ENCODE assay signal across 12 cellular contexts in genomic region chr7:130881091-130881798, GRCh38.
DNase-seq lines count a peak whose midpoint lies in the region; ATAC-seq, FAIRE-seq and TF ChIP-seq lines count a peak whose summit lies in the region.
"Had no signal": no experiment of that assay in that cellular context is flagged by ENCODE, and none has a peak within 500 bp of the region (broad histone marks: within the 10 kb centered on the region; RNA-seq: fewer than 3 reads in every experiment).

No MANE protein-coding gene starts in this region.

- H3K4me3 Mint-ChIP-seq in CD8-positive, alpha-beta T cell, result no peak overlapping the region

- TF ChIP-seq CTCF in CD8-positive, alpha-beta T cell (IDR thresholded peaks at IDR 0.05), result no peak
- no peak for TF ChIP-seq CTCF in Panc1 (IDR thresholded peaks at IDR 0.05)
- no peak for TF ChIP-seq CTCF in endothelial cell of umbilical vein (IDR thresholded peaks at IDR 0.05; ENCODE audit: extremely low read depth in 1 of 2, insufficient read depth in 1 of 2, low read depth in 1 of 2, low read length in 2 of 2)

- CTCF ChIA-PET in CD8-positive, alpha-beta T cell (lab: Charles Lee), result interaction anchor here (0.7 to 2.6 kb wide), 5 partner anchors 8 to 159 kb away, joined by 3 to 7 read pairs (median 4); no protein-coding TSS in a partner anchor
- CTCF ChIA-PET in Panc1 (lab: Charles Lee) (interaction anchor here (0.6 kb wide), 1 partner anchor 16 kb away, joined by 3 read pairs; no protein-coding TSS in a partner anchor), endothelial cell of umbilical vein (lab: Charles Lee) (interaction anchor here (1.4 to 2.3 kb wide), 2 partner anchors 15 to 159 kb away, joined by 5 to 9 read pairs; no protein-coding TSS in a partner anchor)

- TF ChIP-seq POLR2A in endothelial cell of umbilical vein (IDR thresholded peaks at IDR 0.05; ENCODE audit: low read depth, low read length) (peak; percentile 48), erythroblast (IDR thresholded peaks at IDR 0.05; ENCODE audit: low read length) (no peak)

- no peak for ATAC-seq in CD8-positive, alpha-beta T cell
- ATAC-seq in Panc1, result no peak
- no peak for ATAC-seq in HG03280 (IDR thresholded peaks at IDR 0.05; ENCODE audit: unreplicated experiment)
- no peak for ATAC-seq in GM18511 (IDR thresholded peaks at IDR 0.05; ENCODE audit: unreplicated experiment)

- peaks cover 46% of the 10 kb centered on the region for H3K4me1 Mint-ChIP-seq in CD8-positive, alpha-beta T cell (ENCODE audit: low read depth)

- H4K20me1 ChIP-seq in endothelial cell of umbilical vein (replicated peaks; ENCODE audit: control insufficient read depth, extremely low read depth, insufficient read depth, low read length), result peaks cover 7% of the 10 kb centered on the region

- FAIRE-seq in endothelial cell of umbilical vein (lab: Jason Lieb, UNC), result no peak

- no peaks in the 10 kb centered on the region for H3K9me3 Mint-ChIP-seq in CD8-positive, alpha-beta T cell

- POLR2A ChIA-PET in CD8-positive, alpha-beta T cell (lab: Charles Lee), result interaction anchor here (0.6 kb wide), 1 partner anchor 541 kb away, joined by 3 read pairs; no protein-coding TSS in a partner anchor
- POLR2A ChIA-PET in Panc1 (lab: Charles Lee), result interaction anchor here (1.0 kb wide), 1 partner anchor 128 kb away, joined by 3 read pairs; no protein-coding TSS in a partner anchor
- POLR2A ChIA-PET in endothelial cell of umbilical vein (lab: Charles Lee), result no interaction called here

- H3K4me2 ChIP-seq in endothelial cell of umbilical vein (ENCODE audit: insufficient read depth, low read length), result no peak overlapping the region

- H3K27ac Mint-ChIP-seq in CD8-positive, alpha-beta T cell, result peak overlapping the region; percentile 2

- H3K36me3 ChIP-seq in CD8-positive, alpha-beta T cell (ENCODE audit: insufficient read depth, low read length), result peaks cover 54% of the 10 kb centered on the region
- H3K36me3 ChIP-seq in Panc1 (ENCODE audit: control insufficient read depth, insufficient read depth, low read length) (peaks cover 32% of the 10 kb centered on the region), endothelial cell of umbilical vein (ENCODE audit: control insufficient read depth in 2 of 2, extremely low read depth in 1 of 2, insufficient read depth in 2 of 2, low read length in 2 of 2) (peaks cover 19 to 60% of the 10 kb centered on the region in 2 experiments)

- in situ Hi-C loops in Panc1 (cut with HindIII; ENCODE audit: low pct_unique_long_range_greater_than_20kb, low sequenced_read_pairs), result no loop called here

- dilution Hi-C loops in endothelial cell of umbilical vein (cut with MboI; ENCODE audit: extremely low pct_ligation_motif_present, low sequenced_read_pairs), result no loop called here

- no peak overlapping the region for H3K27ac ChIP-seq in CD8-positive, alpha-beta T cell (ENCODE audit: low read depth, low read length)
- H3K27ac ChIP-seq in Panc1 (ENCODE audit: low read length), result peak overlapping the region; percentile 99
- no peak overlapping the region for H3K27ac ChIP-seq in endothelial cell of umbilical vein (ENCODE audit: insufficient read depth, low read depth, low read length)

- no peaks in the 10 kb centered on the region for H3K9me1 ChIP-seq in endothelial cell of umbilical vein (replicated peaks; ENCODE audit: control insufficient read depth, extremely low read depth, insufficient read depth, low read length)

- H3K9me3 ChIP-seq in CD8-positive, alpha-beta T cell (ENCODE audit: low read length), result no peaks in the 10 kb centered on the region
- H3K9me3 ChIP-seq in Panc1 (ENCODE audit: control insufficient read depth, insufficient read depth, low read depth, low read length), result no peaks in the 10 kb centered on the region
- no peaks in the 10 kb centered on the region for H3K9me3 ChIP-seq in endothelial cell of umbilical vein (replicated peaks; ENCODE audit: control insufficient read depth, insufficient read depth, low read length)

- intact Hi-C loops in CD8-positive, alpha-beta T cell (cut with DNase I, micrococcal nuclease), result no loop called here
- intact Hi-C loops in Panc1 (cut with micrococcal nuclease; ENCODE audit: unreplicated experiment), result no loop called here
- intact Hi-C loops in endothelial cell of umbilical vein (cut with micrococcal nuclease), result no loop called here

- BruUV-seq in Panc1 (replicated peaks; lab: Mats Ljungman, UMichigan) (TSS peak; percentile 4), endothelial cell of umbilical vein (replicated peaks; lab: Mats Ljungman, UMichigan) (no TSS peak)

- no peak overlapping the region for H3K9ac ChIP-seq in endothelial cell of umbilical vein (replicated peaks; ENCODE audit: extremely low read depth, insufficient read depth, low read length)

- H3K79me2 ChIP-seq in endothelial cell of umbilical vein (ENCODE audit: control insufficient read depth, insufficient read depth, low read length), result peaks cover 97% of the 10 kb centered on the region

- H3K4me1 ChIP-seq in CD8-positive, alpha-beta T cell (ENCODE audit: insufficient read depth, low read length), result peaks cover 18% of the 10 kb centered on the region
- H3K4me1 ChIP-seq in Panc1 (ENCODE audit: control insufficient read depth, insufficient read depth, low read length) (peaks cover 95% of the 10 kb centered on the region), endothelial cell of umbilical vein (ENCODE audit: control insufficient read depth, extremely low read depth, insufficient read depth, low read length) (peaks cover 36% of the 10 kb centered on the region)

- H2AFZ ChIP-seq in endothelial cell of umbilical vein (ENCODE audit: low read depth, low read length), result no peak overlapping the region

- H3K36me3 Mint-ChIP-seq in CD8-positive, alpha-beta T cell, result peaks cover 84% of the 10 kb centered on the region

- H3K27me3 Mint-ChIP-seq in CD8-positive, alpha-beta T cell (ENCODE audit: low read depth), result no peaks in the 10 kb centered on the region

- no peak for DNase-seq in CD8-positive, alpha-beta T cell
- DNase-seq in Panc1 (ENCODE audit: low read depth, low spot score) (peak; percentile 38), endothelial cell of umbilical vein (ENCODE audit: low read depth, low spot score) (no peak), pons (ENCODE audit: low spot score) (peak; percentile 69), erythroblast (lab: John Stamatoyannopoulos, UW) (no peak), NCI-H2029 (lab: John Stamatoyannopoulos, UW) (no peak)
- DNase-seq: activated CD4-positive, CD25-positive, alpha-beta regulatory T cell; DND-41; NCI-H2107; RPMI8226 had no signal

- H3K4me3 ChIP-seq in CD8-positive, alpha-beta T cell (ENCODE audit: low read depth, low read length), result no peak overlapping the region
- H3K4me3 ChIP-seq in Panc1 (ENCODE audit: low read depth in 2 of 2, low read length in 2 of 2), result no peak overlapping the region
- no peak overlapping the region for H3K4me3 ChIP-seq in endothelial cell of umbilical vein (replicated peaks in 1 of 3; ENCODE audit: insufficient read depth in 1 of 3, low read depth in 1 of 3, low read length in 3 of 3)

- no peaks in the 10 kb centered on the region for H3K27me3 ChIP-seq in CD8-positive, alpha-beta T cell (ENCODE audit: insufficient read depth, low read length)
- H3K27me3 ChIP-seq in Panc1 (ENCODE audit: control insufficient read depth, insufficient read depth, low read length) (no peaks in the 10 kb centered on the region), endothelial cell of umbilical vein (ENCODE audit: control insufficient read depth in 2 of 2, insufficient read depth in 2 of 2, low read length in 2 of 2) (no peaks in the 10 kb centered on the region)

TF ChIP-seq in endothelial cell of umbilical vein, 7 proteins besides CTCF, POLR2A, EP300 and RAD21:
- no peak for TF ChIP-seq JUN (IDR thresholded peaks at IDR 0.05; ENCODE audit: borderline replicate concordance, insufficient read depth, insufficient read length, low read depth)
- TF ChIP-seq GATA2 (IDR thresholded peaks at IDR 0.05; ENCODE audit: insufficient read depth, insufficient read length, low read depth, low read length), result no peak
- TF ChIP-seq MYC (IDR thresholded peaks at IDR 0.05; ENCODE audit: low read depth, low read length), result no peak
- TF ChIP-seq POLR2AphosphoS5 (IDR thresholded peaks at IDR 0.05; ENCODE audit: insufficient read depth, low read depth, low read length), result no peak
- TF ChIP-seq FOS (IDR thresholded peaks at IDR 0.05; ENCODE audit: borderline replicate concordance, insufficient read depth, low read length), result no peak
- no peak for TF ChIP-seq EZH2 (IDR thresholded peaks at IDR 0.05; ENCODE audit: borderline replicate concordance, low read depth, low read length, severe bottlenecking)
- no peak for TF ChIP-seq MAX (IDR thresholded peaks at IDR 0.05; ENCODE audit: insufficient read depth, insufficient read length)
TF ChIP-seq in endothelial cell of umbilical vein: peak in this region for 0.

Comparison
In these comparisons a context has a peak if more than half of its experiments do, and no peak if none do; other contexts are left out.
1. DNase-seq: peak in Panc1 (single experiment) and pons (single experiment); none in CD8-positive, alpha-beta T cell (0 of 7), endothelial cell of umbilical vein (single experiment), erythroblast (0 of 2) and NCI-H2029 (single experiment).